ENCODE assay signal across 25 cellular contexts in the genomic region with DNA sequence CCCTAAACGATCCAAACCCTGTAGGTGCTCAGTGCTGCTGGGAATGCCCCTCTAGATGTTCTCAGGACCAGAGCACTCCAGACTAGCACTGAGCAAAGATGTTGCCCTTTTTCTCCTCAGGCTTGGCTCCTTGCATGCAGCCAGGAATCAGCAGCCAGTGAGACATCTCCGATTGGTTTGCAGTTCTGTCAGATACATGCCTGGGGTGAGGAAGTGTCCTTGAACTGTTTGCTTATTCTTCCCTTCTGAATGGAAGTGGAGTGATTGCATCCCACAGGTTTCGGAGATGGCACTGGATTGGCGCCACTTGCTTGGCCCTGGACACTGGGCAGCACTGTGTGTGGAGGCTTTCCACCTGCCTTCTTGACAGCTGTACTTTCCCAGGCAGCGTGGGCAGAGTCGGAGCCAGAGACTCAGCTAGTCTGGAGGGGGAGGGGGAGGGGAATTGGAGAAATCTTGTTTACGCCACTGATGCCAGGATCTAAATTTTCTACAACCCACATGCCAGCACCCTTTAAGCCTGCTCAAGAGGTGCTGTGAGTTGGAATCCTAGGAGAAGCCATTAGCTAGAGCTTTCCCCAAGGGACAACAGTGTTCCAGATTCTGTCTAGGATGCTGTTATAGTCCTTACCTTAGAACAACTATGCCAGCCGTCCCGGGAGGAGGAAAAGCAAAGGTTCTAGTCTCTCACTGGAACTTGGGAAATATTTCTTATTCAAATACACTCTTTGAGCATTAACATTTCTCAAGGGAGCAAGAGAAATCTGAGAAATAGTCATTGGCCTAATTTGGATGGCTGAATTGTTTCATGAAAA. TPM values are rescaled to one million over a fixed set of nuclear protein-coding genes. Genes with fewer than 3 reads are reported as not detected.
DNase-seq lines count a peak whose midpoint lies in the region; ATAC-seq, FAIRE-seq and TF ChIP-seq lines count a peak whose summit lies in the region.
"Had no signal": no experiment of that assay in that cellular context is flagged by ENCODE, and none has a peak within 500 bp of the region (broad histone marks: within the 10 kb centered on the region; RNA-seq: fewer than 3 reads in every experiment).

No MANE protein-coding gene starts in this region.

- peak overlapping the region in 1 of 2 experiments; percentile 14; a peak in 1 of 4 replicates for H4K8ac ChIP-seq in IMR-90 (ENCODE audit: low read depth in 2 of 2, low read length in 2 of 2)

- peak overlapping the region; percentile 65 for H3K4ac ChIP-seq in IMR-90 (ENCODE audit: low read depth, low read length)

- H3K36me3 Mint-ChIP-seq in chondrocyte (ENCODE audit: low read depth) = no peaks in the 10 kb centered on the region
- H3K36me3 Mint-ChIP-seq: activated naive CD8-positive, alpha-beta T cell; CD8-positive, alpha-beta T cell had no signal

- WGBS in IMR-90 (ENCODE audit: extremely low coverage in 2 of 2, insufficient read length in 1 of 2), 2 experiments = 100% methylated on average over 1 of the region's 9 CpGs; no CpG with 5 or more reads in 1 of the 2 experiments
- 25 to 38% (median 26%) methylated on average over 9 of the region's 9 CpGs for WGBS in psoas muscle, 3 donors

- no peaks in the 10 kb centered on the region for H3K36me3 ChIP-seq in IMR-90 (ENCODE audit: control insufficient read depth, insufficient read depth, low read length)
- H3K36me3 ChIP-seq in psoas muscle (ENCODE audit: insufficient read depth in 1 of 2, low read depth in 1 of 2) = no peaks in the 10 kb centered on the region
- H3K36me3 ChIP-seq: cardiac muscle cell had no signal

- no TSS peak for BruUV-seq in IMR-90 (replicated peaks; lab: Mats Ljungman, UMichigan)

- no peak overlapping the region for H4K91ac ChIP-seq in IMR-90 (ENCODE audit: insufficient read depth, low read depth, low read length)

- DNase-seq in IMR-90 (peak; percentile 26), chondrocyte (ENCODE audit: low spot score) (no peak), hypothalamus (lab: John Stamatoyannopoulos, UW) (peak in 28 of 51 donors; percentile 10 to 76 (median 42)), psoas muscle (no peak), GM12892 (ENCODE audit: insufficient read length) (no peak)
- no peak for DNase-seq in activated effector memory CD4-positive, alpha-beta T cell treated with anti-CD3 and anti-CD28 coated beads, Interleukin-2, amount 50 U/mL, for 16 hours
- DNase-seq: activated CD8-positive, alpha-beta T cell treated with anti-CD3 and anti-CD28 coated beads for 36 hours; activated T-cell treated with anti-CD3 and anti-CD28 coated beads, Interleukin-2, amount 50 U/mL, for 48 hours; CD8-positive, alpha-beta T cell; DMS79; effector CD8-positive, alpha-beta T cell; HFFc6; left colon; MG63; NCI-H1694 treated with DMSO at 0.1 percent for 48 hours; NCI-H446; stimulated activated CD4-positive, alpha-beta T cell treated with anti-CD3 and anti-CD28 coated beads, Interleukin-15, amount 100 ng/mL, for 24 hours; stimulated activated naive CD4-positive, alpha-beta T cell; T-helper 17 cell had no signal

- peak overlapping the region; percentile 29 for H2AFZ ChIP-seq in IMR-90 (replicated peaks; ENCODE audit: low read length, poor library complexity)

- H2AK5ac ChIP-seq in IMR-90 (ENCODE audit: low read depth, low read length) = 0 out of 2 replicates have a peak overlapping the region, but pooled peaks have one; percentile 15

- TF ChIP-seq CTCF in IMR-90 (conservative IDR thresholded peaks at IDR 0.05; ENCODE audit: low read depth, low read length) (no peak), chondrocyte (IDR thresholded peaks at IDR 0.05) (no peak), psoas muscle (IDR thresholded peaks at IDR 0.05) (no peak)

- in situ Hi-C loops in IMR-90 (cut with MboI; ENCODE audit: low sequenced_read_pairs) = no loop called here

- H3K4me1 ChIP-seq in IMR-90 (ENCODE audit: control insufficient read depth, insufficient read depth, low read length) (peaks cover 24% of the 10 kb centered on the region), psoas muscle (peaks cover 8% of the 10 kb centered on the region)

- POLR2A ChIA-PET in IMR-90 (lab: Charles Lee; ENCODE audit: unreplicated experiment) = no interaction called here

- H2BK5ac ChIP-seq in IMR-90 (ENCODE audit: low read depth, low read length, poor library complexity, severe bottlenecking) = no peak overlapping the region

- no peak for TF ChIP-seq RAD21 in IMR-90 (IDR thresholded peaks at IDR 0.05; ENCODE audit: low read length)

- no peak overlapping the region for H3K23ac ChIP-seq in IMR-90 (ENCODE audit: low read depth, low read length)

- H3K27ac ChIP-seq in IMR-90 (ENCODE audit: insufficient read depth, low read length) (no peak overlapping the region), psoas muscle (peak overlapping the region; percentile 47)
- H3K27ac ChIP-seq: cardiac muscle cell had no signal

- H3K27ac Mint-ChIP-seq in chondrocyte (ENCODE audit: unreplicated experiment) = peak overlapping the region; percentile 49
- H3K27ac Mint-ChIP-seq: activated CD8-positive, alpha-beta T cell treated with anti-CD3 and anti-CD28 coated beads for 36 hours; activated naive CD8-positive, alpha-beta T cell; CD8-positive, alpha-beta T cell; T-helper 17 cell had no signal

- no peak overlapping the region for H3K4me3 ChIP-seq in IMR-90 (ENCODE audit: insufficient read depth, low read depth, low read length)
- no peak overlapping the region for H3K4me3 ChIP-seq in psoas muscle
- H3K4me3 ChIP-seq: cardiac muscle cell, MG63 had no signal

- TF ChIP-seq POLR2A in IMR-90 (IDR thresholded peaks at IDR 0.05; ENCODE audit: low read depth, low read length) (no peak), GM12892 (IDR thresholded peaks at IDR 0.05; ENCODE audit: low read depth, low read length) (no peak)

- H3K27me3 ChIP-seq in IMR-90 (ENCODE audit: control insufficient read depth, insufficient read depth, low read length) (no peaks in the 10 kb centered on the region), psoas muscle (ENCODE audit: insufficient read depth in 3 of 3, low read length in 2 of 3) (no peaks in the 10 kb centered on the region)
- H3K27me3 ChIP-seq: cardiac muscle cell, MG63 had no signal

- peak overlapping the region; percentile 48; the same call in 1 of the 2 replicates for H3K18ac ChIP-seq in IMR-90 (ENCODE audit: low read depth, low read length)

- FAIRE-seq in GM12892 (lab: Jason Lieb, UNC) = no peak
- FAIRE-seq: GM18507, GM19239 had no signal

- peaks cover 0 to 30% of the 10 kb centered on the region in 2 experiments; a peak in 2 of 4 replicates for H3K79me1 ChIP-seq in IMR-90 (ENCODE audit: low read depth in 1 of 2, low read length in 2 of 2)

- H3K56ac ChIP-seq in IMR-90 (ENCODE audit: extremely low read depth, insufficient read depth, low read length) = no peak overlapping the region

- no peak overlapping the region for H2AK9ac ChIP-seq in IMR-90 (replicated peaks; ENCODE audit: low read depth, low read length, poor library complexity)

- H3K27me3 Mint-ChIP-seq in chondrocyte (ENCODE audit: low read depth) = no peaks in the 10 kb centered on the region

- peak overlapping the region; percentile 16; the same call in 1 of the 2 replicates for H2BK20ac ChIP-seq in IMR-90 (ENCODE audit: low read depth, low read length)

- ATAC-seq in IMR-90 (ENCODE audit: low read depth) (peak; percentile 56), psoas muscle (peak; percentile 51 to 96 (median 62)), HG03469 (IDR thresholded peaks at IDR 0.05; ENCODE audit: unreplicated experiment) (no peak), HG03135 (IDR thresholded peaks at IDR 0.05; ENCODE audit: unreplicated experiment) (no peak)
- ATAC-seq: activated CD8-positive, alpha-beta T cell treated with anti-CD3 and anti-CD28 coated beads for 36 hours; CD8-positive, alpha-beta T cell; left colon; T-helper 17 cell had no signal

- H2BK15ac ChIP-seq in IMR-90 (ENCODE audit: low read depth, low read length) = 0 out of 3 replicates have a peak overlapping the region, but pooled peaks have one; percentile 28

- no peak overlapping the region for H3K9ac ChIP-seq in IMR-90 (ENCODE audit: low read depth, low read length)

- no peaks in the 10 kb centered on the region for H3K9me3 ChIP-seq in IMR-90 (ENCODE audit: control insufficient read depth, insufficient read depth, low read length)
- no peaks in the 10 kb centered on the region for H3K9me3 ChIP-seq in psoas muscle
- H3K9me3 ChIP-seq: MG63 had no signal

- no peak overlapping the region for H3K4me3 Mint-ChIP-seq in chondrocyte (ENCODE audit: unreplicated experiment)
- H3K4me3 Mint-ChIP-seq: activated CD8-positive, alpha-beta T cell treated with anti-CD3 and anti-CD28 coated beads for 36 hours; activated naive CD8-positive, alpha-beta T cell; CD8-positive, alpha-beta T cell; HFFc6; T-helper 17 cell had no signal

- H3K4me2 ChIP-seq in IMR-90 (ENCODE audit: low read depth, low read length) = peak overlapping the region; percentile 29; the same call in 1 of the 2 replicates

- H3K4me1 Mint-ChIP-seq in chondrocyte (ENCODE audit: low read depth) = peaks cover 67% of the 10 kb centered on the region
- H3K4me1 Mint-ChIP-seq: T-helper 17 cell had no signal

- CTCF ChIA-PET in IMR-90 (lab: Yijun Ruan, JAX) = no interaction called here

- H4K20me1 ChIP-seq in IMR-90 (ENCODE audit: insufficient read depth, low read length) = no peaks in the 10 kb centered on the region

- dilution Hi-C loops in IMR-90 (cut with HindIII; ENCODE audit: low sequenced_read_pairs, unreplicated experiment) = no loop called here

- H4K5ac ChIP-seq in IMR-90 (ENCODE audit: low read depth, low read length) = no peak overlapping the region; the same call in 1 of the 2 replicates

- intact Hi-C loops in IMR-90 (cut with micrococcal nuclease) (no loop called here), psoas muscle (cut with DNase I) (no loop called here)

- peaks cover 9% of the 10 kb centered on the region; the same call in 1 of the 2 replicates for H3K9me1 ChIP-seq in IMR-90 (ENCODE audit: insufficient read depth, low read length)

- H3K14ac ChIP-seq in IMR-90 (replicated peaks; ENCODE audit: low read depth, low read length) = peak overlapping the region; percentile 43

- H3K9me3 Mint-ChIP-seq in chondrocyte (ENCODE audit: low read depth) = no peaks in the 10 kb centered on the region
- H3K9me3 Mint-ChIP-seq: activated CD8-positive, alpha-beta T cell treated with anti-CD3 and anti-CD28 coated beads for 36 hours; CD8-positive, alpha-beta T cell; HFFc6 had no signal

- H2BK120ac ChIP-seq in IMR-90 (ENCODE audit: low read depth, low read length) = peak overlapping the region; percentile 47; the same call in 1 of the 2 replicates

TF ChIP-seq in IMR-90, 13 proteins besides CTCF, POLR2A, EP300 and RAD21 (continues in another document):
- TF ChIP-seq NFE2L2 (IDR thresholded peaks at IDR 0.05; ENCODE audit: low read depth, low read length) = no peak

RNA-seq across cellular contexts. Expression of a gene that starts 49.2 kb away (rescaled TPM):
- total RNA-seq in IMR-90 (2012; rRNA removed) = 16.5 and 20.3 TPM in 2 replicates
- 11.6 and 11.7 TPM in 2 replicates for polyA plus RNA-seq in IMR-90 (2012; rRNA removed)
- 6.7 and 8.2 TPM in 2 replicates for polyA plus RNA-seq in IMR-90 (2012; cell fraction: cytosol; rRNA removed)
- 13.3 and 28.8 TPM in 2 replicates for polyA plus RNA-seq in IMR-90 (2012; cell fraction: nucleus; rRNA removed; ENCODE audit: low replicate concordance)
- total RNA-seq in chondrocyte = 54.2 to 89.3 TPM (median 82.9 TPM) in 3 replicates
- 10 to 100 TPM; 13.0 to 26.1 (median 23.0) TPM for total RNA-seq in psoas muscle
- 1 to 10 TPM; 5.0 to 6.1 (median 5.1) TPM for polyA plus RNA-seq in psoas muscle
- 0.23 TPM for polyA plus RNA-seq in GM12892 (2012; ENCODE audit: missing spikeins)

Comparison
In these comparisons a context has a peak if more than half of its experiments do, and no peak if none do; other contexts are left out.
1. ATAC-seq: peak in IMR-90 (single experiment) and psoas muscle (4 of 4); none in HG03469 (single experiment) and HG03135 (single experiment).
2. DNase-seq: peak in IMR-90 (single experiment) and hypothalamus (28 of 51); none in chondrocyte (single experiment), psoas muscle (0 of 2), GM12892 (single experiment) and activated effector memory CD4-positive, alpha-beta T cell treated with anti-CD3 and anti-CD28 coated beads, Interleukin-2, amount 50 U/mL, for 16 hours (single experiment).